In genomic region chr2:184560603-184561002, GRCh38 we compare ENCODE assay signal across 1 cellular context.
TF ChIP-seq lines count a peak whose summit lies in the region.

No MANE protein-coding gene starts in this region.

TF ChIP-seq in WTC11, 78 proteins besides CTCF, POLR2A, EP300 and RAD21 (continued from another document):
- TF ChIP-seq, protein P1, sequence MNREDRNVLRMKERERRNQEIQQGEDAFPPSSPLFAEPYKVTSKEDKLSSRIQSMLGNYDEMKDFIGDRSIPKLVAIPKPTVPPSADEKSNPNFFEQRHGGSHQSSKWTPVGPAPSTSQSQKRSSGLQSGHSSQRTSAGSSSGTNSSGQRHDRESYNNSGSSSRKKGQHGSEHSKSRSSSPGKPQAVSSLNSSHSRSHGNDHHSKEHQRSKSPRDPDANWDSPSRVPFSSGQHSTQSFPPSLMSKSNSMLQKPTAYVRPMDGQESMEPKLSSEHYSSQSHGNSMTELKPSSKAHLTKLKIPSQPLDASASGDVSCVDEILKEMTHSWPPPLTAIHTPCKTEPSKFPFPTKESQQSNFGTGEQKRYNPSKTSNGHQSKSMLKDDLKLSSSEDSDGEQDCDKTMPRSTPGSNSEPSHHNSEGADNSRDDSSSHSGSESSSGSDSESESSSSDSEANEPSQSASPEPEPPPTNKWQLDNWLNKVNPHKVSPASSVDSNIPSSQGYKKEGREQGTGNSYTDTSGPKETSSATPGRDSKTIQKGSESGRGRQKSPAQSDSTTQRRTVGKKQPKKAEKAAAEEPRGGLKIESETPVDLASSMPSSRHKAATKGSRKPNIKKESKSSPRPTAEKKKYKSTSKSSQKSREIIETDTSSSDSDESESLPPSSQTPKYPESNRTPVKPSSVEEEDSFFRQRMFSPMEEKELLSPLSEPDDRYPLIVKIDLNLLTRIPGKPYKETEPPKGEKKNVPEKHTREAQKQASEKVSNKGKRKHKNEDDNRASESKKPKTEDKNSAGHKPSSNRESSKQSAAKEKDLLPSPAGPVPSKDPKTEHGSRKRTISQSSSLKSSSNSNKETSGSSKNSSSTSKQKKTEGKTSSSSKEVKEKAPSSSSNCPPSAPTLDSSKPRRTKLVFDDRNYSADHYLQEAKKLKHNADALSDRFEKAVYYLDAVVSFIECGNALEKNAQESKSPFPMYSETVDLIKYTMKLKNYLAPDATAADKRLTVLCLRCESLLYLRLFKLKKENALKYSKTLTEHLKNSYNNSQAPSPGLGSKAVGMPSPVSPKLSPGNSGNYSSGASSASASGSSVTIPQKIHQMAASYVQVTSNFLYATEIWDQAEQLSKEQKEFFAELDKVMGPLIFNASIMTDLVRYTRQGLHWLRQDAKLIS (CRISPR knock-in tag; IDR thresholded peaks at IDR 0.05; ENCODE audit: borderline replicate concordance) = no peak
- TF ChIP-seq ZBTB43 (CRISPR knock-in tag; IDR thresholded peaks at IDR 0.05) (no peak), RORB (CRISPR knock-in tag; IDR thresholded peaks at IDR 0.05) (no peak)
- TF ChIP-seq, protein P2, sequence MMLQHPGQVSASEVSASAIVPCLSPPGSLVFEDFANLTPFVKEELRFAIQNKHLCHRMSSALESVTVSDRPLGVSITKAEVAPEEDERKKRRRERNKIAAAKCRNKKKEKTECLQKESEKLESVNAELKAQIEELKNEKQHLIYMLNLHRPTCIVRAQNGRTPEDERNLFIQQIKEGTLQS (CRISPR knock-in tag; conservative IDR thresholded peaks at IDR 0.05) = no peak
- TF ChIP-seq, protein P3, sequence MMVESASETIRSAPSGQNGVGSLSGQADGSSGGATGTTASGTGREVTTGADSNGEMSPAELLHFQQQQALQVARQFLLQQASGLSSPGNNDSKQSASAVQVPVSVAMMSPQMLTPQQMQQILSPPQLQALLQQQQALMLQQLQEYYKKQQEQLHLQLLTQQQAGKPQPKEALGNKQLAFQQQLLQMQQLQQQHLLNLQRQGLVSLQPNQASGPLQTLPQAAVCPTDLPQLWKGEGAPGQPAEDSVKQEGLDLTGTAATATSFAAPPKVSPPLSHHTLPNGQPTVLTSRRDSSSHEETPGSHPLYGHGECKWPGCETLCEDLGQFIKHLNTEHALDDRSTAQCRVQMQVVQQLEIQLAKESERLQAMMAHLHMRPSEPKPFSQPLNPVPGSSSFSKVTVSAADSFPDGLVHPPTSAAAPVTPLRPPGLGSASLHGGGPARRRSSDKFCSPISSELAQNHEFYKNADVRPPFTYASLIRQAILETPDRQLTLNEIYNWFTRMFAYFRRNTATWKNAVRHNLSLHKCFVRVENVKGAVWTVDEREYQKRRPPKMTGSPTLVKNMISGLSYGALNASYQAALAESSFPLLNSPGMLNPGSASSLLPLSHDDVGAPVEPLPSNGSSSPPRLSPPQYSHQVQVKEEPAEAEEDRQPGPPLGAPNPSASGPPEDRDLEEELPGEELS (CRISPR knock-in tag; IDR thresholded peaks at IDR 0.05) = no peak
- TF ChIP-seq, protein P4, sequence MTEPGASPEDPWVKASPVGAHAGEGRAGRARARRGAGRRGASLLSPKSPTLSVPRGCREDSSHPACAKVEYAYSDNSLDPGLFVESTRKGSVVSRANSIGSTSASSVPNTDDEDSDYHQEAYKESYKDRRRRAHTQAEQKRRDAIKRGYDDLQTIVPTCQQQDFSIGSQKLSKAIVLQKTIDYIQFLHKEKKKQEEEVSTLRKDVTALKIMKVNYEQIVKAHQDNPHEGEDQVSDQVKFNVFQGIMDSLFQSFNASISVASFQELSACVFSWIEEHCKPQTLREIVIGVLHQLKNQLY (CRISPR knock-in tag; IDR thresholded peaks at IDR 0.05) = no peak
- TF ChIP-seq, protein P5, sequence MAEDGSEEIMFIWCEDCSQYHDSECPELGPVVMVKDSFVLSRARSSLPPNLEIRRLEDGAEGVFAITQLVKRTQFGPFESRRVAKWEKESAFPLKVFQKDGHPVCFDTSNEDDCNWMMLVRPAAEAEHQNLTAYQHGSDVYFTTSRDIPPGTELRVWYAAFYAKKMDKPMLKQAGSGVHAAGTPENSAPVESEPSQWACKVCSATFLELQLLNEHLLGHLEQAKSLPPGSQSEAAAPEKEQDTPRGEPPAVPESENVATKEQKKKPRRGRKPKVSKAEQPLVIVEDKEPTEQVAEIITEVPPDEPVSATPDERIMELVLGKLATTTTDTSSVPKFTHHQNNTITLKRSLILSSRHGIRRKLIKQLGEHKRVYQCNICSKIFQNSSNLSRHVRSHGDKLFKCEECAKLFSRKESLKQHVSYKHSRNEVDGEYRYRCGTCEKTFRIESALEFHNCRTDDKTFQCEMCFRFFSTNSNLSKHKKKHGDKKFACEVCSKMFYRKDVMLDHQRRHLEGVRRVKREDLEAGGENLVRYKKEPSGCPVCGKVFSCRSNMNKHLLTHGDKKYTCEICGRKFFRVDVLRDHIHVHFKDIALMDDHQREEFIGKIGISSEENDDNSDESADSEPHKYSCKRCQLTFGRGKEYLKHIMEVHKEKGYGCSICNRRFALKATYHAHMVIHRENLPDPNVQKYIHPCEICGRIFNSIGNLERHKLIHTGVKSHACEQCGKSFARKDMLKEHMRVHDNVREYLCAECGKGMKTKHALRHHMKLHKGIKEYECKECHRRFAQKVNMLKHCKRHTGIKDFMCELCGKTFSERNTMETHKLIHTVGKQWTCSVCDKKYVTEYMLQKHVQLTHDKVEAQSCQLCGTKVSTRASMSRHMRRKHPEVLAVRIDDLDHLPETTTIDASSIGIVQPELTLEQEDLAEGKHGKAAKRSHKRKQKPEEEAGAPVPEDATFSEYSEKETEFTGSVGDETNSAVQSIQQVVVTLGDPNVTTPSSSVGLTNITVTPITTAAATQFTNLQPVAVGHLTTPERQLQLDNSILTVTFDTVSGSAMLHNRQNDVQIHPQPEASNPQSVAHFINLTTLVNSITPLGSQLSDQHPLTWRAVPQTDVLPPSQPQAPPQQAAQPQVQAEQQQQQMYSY (CRISPR knock-in tag; IDR thresholded peaks at IDR 0.05) = no peak
